ENCODE assay signal across 13 cellular contexts in the genomic region with DNA sequence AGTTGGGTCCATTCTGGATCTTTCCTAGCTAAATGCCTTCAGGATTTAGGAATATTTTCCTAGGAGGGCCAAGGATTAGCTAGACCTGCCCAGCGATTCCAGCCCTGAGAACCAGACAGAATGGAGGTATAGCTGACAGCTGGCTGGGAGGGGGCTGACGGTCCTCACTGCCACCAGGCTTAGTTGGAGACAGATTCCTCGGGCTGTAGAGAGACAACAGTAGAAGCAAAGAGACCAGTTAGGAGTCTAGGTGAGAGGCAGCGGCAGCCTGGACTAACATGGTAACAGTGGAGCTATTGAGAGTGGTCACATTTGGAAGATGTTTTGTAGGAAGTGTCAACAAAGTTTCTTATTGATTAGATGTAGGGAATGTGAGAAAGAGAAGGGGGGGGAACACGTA. TPM values are rescaled to one million over a fixed set of nuclear protein-coding genes. Genes with fewer than 3 reads are reported as not detected.
"Had no signal": no experiment of that assay in that cellular context is flagged by ENCODE, and none has a peak within 500 bp of the region (broad histone marks: within the 10 kb centered on the region; RNA-seq: fewer than 3 reads in every experiment).

No MANE protein-coding gene starts in this region.

RNA-seq across cellular contexts. Expression of a gene that starts 11.4 kb away (rescaled TPM):
- total RNA-seq: activated B cell treated with CpG ODN at 0.5 μM for 24 hours; activated CD4-positive, alpha-beta memory T cell treated with anti-CD3 and anti-CD28 coated beads for 36 hours; activated naive CD4-positive, alpha-beta T cell treated with anti-CD3 and anti-CD28 coated beads for 36 hours; activated naive CD4-positive, alpha-beta T cell treated with anti-CD3 and anti-CD28 coated beads, Interleukin-2, amount 50 U/mL, for 72 hours; activated T-cell treated with anti-CD3 and anti-CD28 coated beads, Interleukin-2, amount 50 U/mL, for 4 hours; activated T-helper 1 cell treated with anti-CD3 and anti-CD28 coated beads, Interleukin-12 subunit alpha, Interleukin-12 subunit beta, Interleukin-2, Interleukin-4 antibody, amounts not matched to agents 30 ng/mL and 10 ng/mL and 1 ng/mL, durations not matched to agents 14 hours and 24 hours and 36 hours; astrocyte; bronchial epithelial cell; LHCN-M2; M059J; Peyer's patch; SJSA1 had no signal
- polyA plus RNA-seq: SK-N-SH had no signal
